18 cellular contexts compared by ENCODE assay signal in the genomic region with DNA sequence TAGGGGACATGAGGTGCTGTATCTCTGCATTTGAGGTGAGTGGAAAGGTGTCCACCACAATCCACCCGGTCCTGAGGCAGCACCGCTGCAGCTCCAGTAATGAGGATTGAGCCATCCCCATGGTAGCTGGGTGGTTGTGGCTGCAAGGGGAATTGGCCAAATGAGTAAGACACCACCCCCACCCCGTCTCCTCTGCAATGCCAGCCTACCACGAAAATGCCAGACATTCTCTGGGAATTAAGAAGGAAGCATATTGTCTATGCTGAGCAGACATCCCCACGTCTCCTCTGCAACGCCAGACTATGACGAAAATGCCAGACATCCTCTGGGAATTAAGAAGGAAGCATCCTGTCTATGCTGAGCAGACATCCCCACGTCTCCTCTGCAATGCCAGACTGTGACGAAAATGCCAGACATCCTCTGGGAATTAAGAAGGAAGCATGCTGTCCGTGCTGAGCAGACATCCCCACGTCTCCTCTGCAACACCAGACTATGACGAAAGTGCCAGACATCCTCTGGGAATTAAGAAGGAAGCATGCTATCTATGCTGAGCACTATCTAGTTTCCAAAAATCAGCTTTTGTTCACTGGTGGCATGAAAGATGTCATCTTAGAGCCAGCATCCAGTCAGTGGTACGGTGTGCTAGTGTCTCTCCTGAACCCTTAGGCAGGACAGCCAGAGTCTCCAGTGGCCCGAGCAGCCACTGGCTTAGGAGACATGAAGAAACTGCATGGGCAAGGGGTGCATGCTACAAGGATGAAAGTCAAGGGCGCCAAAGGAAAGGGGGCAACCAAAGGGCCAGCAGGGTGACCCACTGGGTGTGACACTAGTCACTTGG.
DNase-seq lines count a peak whose midpoint lies in the region; FAIRE-seq and TF ChIP-seq lines count a peak whose summit lies in the region.
"Had no signal": no experiment of that assay in that cellular context is flagged by ENCODE, and none has a peak within 500 bp of the region (broad histone marks: within the 10 kb centered on the region; RNA-seq: fewer than 3 reads in every experiment).

No MANE protein-coding gene starts in this region.

- peak overlapping the region; percentile 50 for H3K4me2 ChIP-seq in BLaER1
- no peak overlapping the region for H3K4me2 ChIP-seq in osteoblast (ENCODE audit: insufficient read depth, low read length)

- no peaks in the 10 kb centered on the region for H3K79me2 ChIP-seq in osteoblast (ENCODE audit: insufficient read depth, low read length)

- TF ChIP-seq CTCF in NB4 (IDR thresholded peaks at IDR 0.05; ENCODE audit: low read depth, low read length) (no peak), bronchial epithelial cell (IDR thresholded peaks at IDR 0.05; ENCODE audit: insufficient read depth, low read length, severe bottlenecking) (no peak), osteoblast (IDR thresholded peaks at IDR 0.05; ENCODE audit: extremely low read depth, low read depth, low read length) (no peak)

- H3K27ac ChIP-seq in BLaER1: no peak overlapping the region
- H3K27ac ChIP-seq in osteoblast (ENCODE audit: low read depth, low read length): no peak overlapping the region

- H3K9ac ChIP-seq in BLaER1: no peak overlapping the region

- H3K27me3 ChIP-seq in BLaER1: no peaks in the 10 kb centered on the region
- H3K27me3 ChIP-seq in bronchial epithelial cell (ENCODE audit: control insufficient read depth, insufficient read depth, low read length): no peaks in the 10 kb centered on the region
- no peaks in the 10 kb centered on the region for H3K27me3 ChIP-seq in osteoblast (ENCODE audit: insufficient read depth, low read length)

- H4K20me1 ChIP-seq in BLaER1 (no peaks in the 10 kb centered on the region), osteoblast (ENCODE audit: insufficient read depth, low read length) (no peaks in the 10 kb centered on the region)

- H2AFZ ChIP-seq in osteoblast (ENCODE audit: low read length): no peak overlapping the region

- H3K36me3 ChIP-seq in BLaER1: no peaks in the 10 kb centered on the region
- H3K36me3 ChIP-seq in bronchial epithelial cell (ENCODE audit: control insufficient read depth, insufficient read depth, low read length): no peaks in the 10 kb centered on the region
- H3K36me3 ChIP-seq in osteoblast (ENCODE audit: insufficient read depth, low read length): no peaks in the 10 kb centered on the region

- H3K4me1 ChIP-seq in BLaER1 (peaks cover 27% of the 10 kb centered on the region), osteoblast (ENCODE audit: insufficient read depth, low read length) (no peaks in the 10 kb centered on the region)

- DNase-seq in NB4 (ENCODE audit: low read depth) (peak; percentile 4), bronchial epithelial cell (ENCODE audit: low read depth) (no peak), osteoblast (ENCODE audit: insufficient read length, low spot score, missing footprints) (peak; percentile 35), NCI-H524 (lab: John Stamatoyannopoulos, UW) (no peak), hepatic stellate cell (ENCODE audit: low spot score) (no peak), GM12892 (ENCODE audit: insufficient read length) (no peak)
- no peak for DNase-seq in stimulated activated CD4-positive, alpha-beta T cell treated with anti-CD3 and anti-CD28 coated beads, Interleukin-2, amount 100 ng/mL, for 48 hours
- DNase-seq: DMS 273 treated with DMSO at 0.1 percent for 48 hours, MV-4-11, NCI-H1417 treated with DMSO at 0.1 percent for 48 hours, NCI-H1930, NCI-H446, OCI-M1, RPMI8226, SIG-M5 had no signal

- no peak overlapping the region for H3K4me3 ChIP-seq in BLaER1
- H3K4me3 ChIP-seq in NB4 (ENCODE audit: low read depth, low read length): no peak overlapping the region
- no peak overlapping the region for H3K4me3 ChIP-seq in bronchial epithelial cell (ENCODE audit: low read depth, low read length)
- H3K4me3 ChIP-seq in osteoblast (ENCODE audit: insufficient read depth, low read length): no peak overlapping the region
- H3K4me3 ChIP-seq: K562 had no signal

- TF ChIP-seq POLR2A in NB4 (IDR thresholded peaks at IDR 0.05; ENCODE audit: extremely low read depth, insufficient read length): no peak
- no peak for TF ChIP-seq POLR2A in GM12892 (IDR thresholded peaks at IDR 0.05; ENCODE audit: low read depth, low read length)

- FAIRE-seq in bronchial epithelial cell (lab: Jason Lieb, UNC) (peak; percentile 95), GM12892 (lab: Jason Lieb, UNC) (no peak)
- FAIRE-seq: H1, K562 had no signal

- H3K9me3 ChIP-seq in BLaER1 (no peaks in the 10 kb centered on the region), osteoblast (ENCODE audit: low read depth, low read length) (no peaks in the 10 kb centered on the region)

Comparison
In these comparisons a context has a peak if more than half of its experiments do, and no peak if none do; other contexts are left out.
1. DNase-seq: peak in NB4 (single experiment) and osteoblast (single experiment); none in bronchial epithelial cell (single experiment), stimulated activated CD4-positive, alpha-beta T cell treated with anti-CD3 and anti-CD28 coated beads, Interleukin-2, amount 100 ng/mL, for 48 hours (0 of 2), NCI-H524 (0 of 2), hepatic stellate cell (single experiment) and GM12892 (single experiment).